8 cellular contexts compared by ENCODE assay signal in the genomic region with DNA sequence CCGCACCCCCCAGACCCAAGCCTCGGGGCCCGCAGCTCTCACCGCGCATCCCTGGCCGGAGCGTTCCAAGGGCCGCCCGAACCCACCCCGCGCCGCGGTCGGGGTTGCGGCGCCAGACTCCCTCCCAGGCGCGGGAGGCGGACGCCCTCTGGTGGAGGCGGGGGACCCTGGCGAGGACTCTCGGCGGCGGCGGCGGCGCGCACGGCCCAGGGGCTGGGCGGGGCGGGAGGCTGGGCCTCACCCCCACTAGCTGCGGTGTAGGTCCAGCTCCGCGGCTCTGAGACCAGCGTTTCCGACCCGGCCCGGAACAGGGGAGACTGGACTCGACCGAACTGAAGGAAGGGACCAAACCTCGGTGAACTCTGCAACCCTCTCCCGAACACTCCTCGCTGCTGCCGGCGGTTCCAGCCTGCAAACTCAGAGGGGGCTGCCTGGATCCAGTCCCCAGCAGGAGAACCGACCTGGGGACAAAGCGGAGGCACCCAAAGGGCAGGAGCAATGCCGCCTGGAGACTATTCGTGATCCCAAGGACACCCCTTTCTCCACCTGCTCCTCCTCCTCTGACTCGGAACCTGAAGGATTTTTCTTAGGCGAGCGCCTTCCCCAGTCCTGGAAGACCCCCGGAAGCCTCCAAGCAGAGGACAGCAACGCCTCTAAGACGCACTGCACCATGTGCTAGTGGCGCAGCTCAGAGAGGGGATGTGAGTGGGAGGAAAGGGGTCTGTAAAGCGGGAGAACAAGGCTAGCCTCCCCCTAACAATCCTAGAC. TPM values are rescaled to one million over a fixed set of nuclear protein-coding genes. Genes with fewer than 3 reads are reported as not detected.
A peak's percentile ranks its signal among the peaks of the same experiment; 100 is the strongest.
DNase-seq lines count a peak whose midpoint lies in the region; ATAC-seq and TF ChIP-seq lines count a peak whose summit lies in the region.

No MANE protein-coding gene starts in this region.

- WGBS in stomach, 5 donors, result 0 to 1% (median 0%) methylated on average over 44 to 58 of the region's 58 CpGs

- H3K27ac Mint-ChIP-seq in neural crest cell (ENCODE audit: unreplicated experiment), result peak overlapping the region; percentile 99

- TF ChIP-seq CTCF in RWPE2 (IDR thresholded peaks at IDR 0.05; ENCODE audit: poor library complexity, severe bottlenecking) (peak; percentile 84), fibroblast of villous mesenchyme (IDR thresholded peaks at IDR 0.05; ENCODE audit: insufficient read depth, low read depth, low read length) (peak; percentile 68), neural crest cell (conservative IDR thresholded peaks at IDR 0.05) (peak; percentile 78), stomach (IDR thresholded peaks at IDR 0.05) (peak in 5 of 7 experiments; percentile 25 to 96 (median 83))

- H3K9me3 ChIP-seq in RWPE2 (ENCODE audit: severe bottlenecking) (no peaks in the 10 kb centered on the region), stomach (no peaks in the 10 kb centered on the region)

- intact Hi-C loops in stomach (cut with DNase I; ENCODE audit: low total_unique reads), result loop anchor here (10.0 kb wide), 1 partner anchor 258 kb away; no protein-coding TSS in a partner anchor

- no peaks in the 10 kb centered on the region for H3K27me3 ChIP-seq in RWPE2 (ENCODE audit: insufficient read depth, poor library complexity, severe bottlenecking)
- no peaks in the 10 kb centered on the region for H3K27me3 ChIP-seq in stomach

- peaks cover 22% of the 10 kb centered on the region for H3K4me1 Mint-ChIP-seq in neural crest cell

- peaks cover 8% of the 10 kb centered on the region for H3K36me3 Mint-ChIP-seq in neural crest cell (ENCODE audit: low read depth)

- TF ChIP-seq EP300 in stomach (IDR thresholded peaks at IDR 0.05), result no peak

- peak overlapping the region; percentile 99 for H3K4me3 Mint-ChIP-seq in neural crest cell

- peak; percentile 93 for DNase-seq in DMS53 (lab: John Stamatoyannopoulos, UW)
- peak; percentile 79 for DNase-seq in KG1 (lab: John Stamatoyannopoulos, UW)
- DNase-seq in RWPE2 (ENCODE audit: low spot score), result no peak
- DNase-seq in activated gamma-delta T cell (lab: John Stamatoyannopoulos, UW), result peak; percentile 76
- peak; percentile 81 for DNase-seq in fibroblast of villous mesenchyme (ENCODE audit: low read depth)
- DNase-seq in neural crest cell (ENCODE audit: low read depth, low spot score), result peak; percentile 92
- DNase-seq in stomach, result peak; percentile 92

- H3K27ac ChIP-seq in RWPE2 (ENCODE audit: poor library complexity, severe bottlenecking), result peak overlapping the region; percentile 69
- H3K27ac ChIP-seq in stomach, result peak overlapping the region; percentile 93 to 97 (median 96)

- H3K4me3 ChIP-seq in RWPE2 (ENCODE audit: severe bottlenecking), result peak overlapping the region; percentile 90
- peak overlapping the region; percentile 96 for H3K4me3 ChIP-seq in fibroblast of villous mesenchyme (ENCODE audit: low read depth, low read length)
- peak overlapping the region; percentile 66 to 98 (median 80) for H3K4me3 ChIP-seq in stomach

- ATAC-seq in GM21576 (IDR thresholded peaks at IDR 0.05; ENCODE audit: unreplicated experiment) (peak; percentile 51), RWPE2 (ENCODE audit: low read depth) (peak; percentile 83)

- TF ChIP-seq POLR2A in stomach (IDR thresholded peaks at IDR 0.05), result no peak

- H3K27me3 Mint-ChIP-seq in neural crest cell (ENCODE audit: low read depth), result peaks cover 7% of the 10 kb centered on the region

- H3K9me3 Mint-ChIP-seq in neural crest cell, result no peaks in the 10 kb centered on the region

- H3K4me1 ChIP-seq in RWPE2 (ENCODE audit: insufficient read depth, poor library complexity, severe bottlenecking) (peaks cover 9% of the 10 kb centered on the region), stomach (peaks cover 37 to 64% (median 62%) of the 10 kb centered on the region in 4 donors)

- H3K36me3 ChIP-seq in RWPE2 (ENCODE audit: low read depth), result peaks cover 31% of the 10 kb centered on the region
- peaks cover 21 to 31% (median 29%) of the 10 kb centered on the region in 4 donors for H3K36me3 ChIP-seq in stomach

RNA-seq across cellular contexts. Expression of a gene that starts 0.9 kb away (rescaled TPM):
- total RNA-seq in fibroblast of villous mesenchyme (67.3 and 70.0 TPM in 2 replicates), neural crest cell (248 and 249 TPM in 2 replicates), stomach (100 to 1,000 TPM in 2 of 5 donors, 10 to 100 TPM in 3; 11.9 to 159 (median 68.7) TPM)
- polyA plus RNA-seq in stomach, result 100 to 1,000 TPM; 308 to 343 (median 323) TPM

RNA-seq across cellular contexts. Expression of a gene that starts 6.1 kb away (rescaled TPM):
- total RNA-seq in fibroblast of villous mesenchyme, result 0.64 and 0.86 TPM in 2 replicates
- total RNA-seq in neural crest cell, result 2.9 and 4.1 TPM in 2 replicates
- total RNA-seq in stomach, result 10 to 100 TPM in 3 of 5 donors, 1 to 10 TPM in 2; 4.4 to 77.0 (median 27.8) TPM
- polyA plus RNA-seq in stomach, result 1 to 10 TPM in 2 of 3 donors, not detected in 1; 1.9 to 4.8 TPM

RNA-seq across cellular contexts. Expression of a gene that starts 6.9 kb away (rescaled TPM):
- 1.3 TPM in 2 replicates for total RNA-seq in fibroblast of villous mesenchyme
- total RNA-seq in neural crest cell, result 6.8 and 7.1 TPM in 2 replicates
- total RNA-seq in stomach, result 10 to 100 TPM in 1 of 5 donors, 1 to 10 TPM in 3, under 1 TPM in 1; 0.29 to 22.2 (median 3.1) TPM
- 1 to 10 TPM; 2.9 to 4.4 (median 4.1) TPM for polyA plus RNA-seq in stomach

RNA-seq across cellular contexts. Expression of a gene that starts 39.4 kb away (rescaled TPM):
- total RNA-seq in fibroblast of villous mesenchyme (not detected in 2 replicates), neural crest cell (not detected in 2 replicates), stomach (over 10,000 TPM in 1 of 5 donors, 1,000 to 10,000 TPM in 3, 100 to 1,000 TPM in 1; 101 to 32,926 (median 1,172) TPM)
- over 10,000 TPM in 2 of 3 donors, 1,000 to 10,000 TPM in 1; 8,432 to 48,206 (median 26,682) TPM for polyA plus RNA-seq in stomach

RNA-seq across cellular contexts. Expression of a gene that starts 51.2 kb away (rescaled TPM):
- total RNA-seq in fibroblast of villous mesenchyme (3.0 and 5.2 TPM in 2 replicates), neural crest cell (1.1 and 1.3 TPM in 2 replicates), stomach (100 to 1,000 TPM in 1 of 5 donors, 10 to 100 TPM in 2, 1 to 10 TPM in 2; 6.4 to 130 (median 12.9) TPM)
- polyA plus RNA-seq in stomach, result 10 to 100 TPM; 12.1 to 19.5 (median 14.0) TPM
